ENCODE assay signal across 8 cellular contexts in genomic region chr15:56918046-56918906, GRCh38. TPM values are rescaled to one million over a fixed set of nuclear protein-coding genes. Genes with fewer than 3 reads are reported as not detected.
A peak's percentile ranks its signal among the peaks of the same experiment; 100 is the strongest.
DNase-seq lines count a peak whose midpoint lies in the region; ATAC-seq and TF ChIP-seq lines count a peak whose summit lies in the region.

Gene TCF12, plus strand, starts transcription at chr15:56918644. Its CDS starts 1,270 bp downstream, at chr15:56919914.

- H3K27me3 Mint-ChIP-seq in activated naive CD8-positive, alpha-beta T cell treated with anti-CD3 and anti-CD28 coated beads, Interleukin-2, amount 50 U/mL, for 24 hours, result no peaks in the 10 kb centered on the region
- H3K27me3 Mint-ChIP-seq in type B pancreatic cell, result no peaks in the 10 kb centered on the region

- intact Hi-C loops in cardiac septum (cut with DNase I), result loop anchor here (1.0 to 10.0 kb wide), 5 partner anchors 31 to 387 kb away; partner anchors contain the start of gene ZNF280D

- TF ChIP-seq CTCF in GM12873 (IDR thresholded peaks at IDR 0.05; ENCODE audit: insufficient read depth, low read depth, low read length, missing control alignments) (peak; percentile 53), type B pancreatic cell (conservative IDR thresholded peaks at IDR 0.05) (peak; percentile 47)

- H3K36me3 Mint-ChIP-seq in activated naive CD8-positive, alpha-beta T cell treated with anti-CD3 and anti-CD28 coated beads, Interleukin-2, amount 50 U/mL, for 24 hours (ENCODE audit: low read depth), result peaks cover 23% of the 10 kb centered on the region
- peaks cover 28% of the 10 kb centered on the region for H3K36me3 Mint-ChIP-seq in type B pancreatic cell

- H3K4me3 Mint-ChIP-seq in activated naive CD8-positive, alpha-beta T cell treated with anti-CD3 and anti-CD28 coated beads, Interleukin-2, amount 50 U/mL, for 24 hours, result peak within 1 kb of the TSS; percentile 93
- peak within 1 kb of the TSS; percentile 94 for H3K4me3 Mint-ChIP-seq in type B pancreatic cell

- peak; percentile 85 for ATAC-seq in HG02759 (IDR thresholded peaks at IDR 0.05; ENCODE audit: unreplicated experiment)
- peak; percentile 90 for ATAC-seq in activated naive CD8-positive, alpha-beta T cell treated with anti-CD3 and anti-CD28 coated beads, Interleukin-2, amount 50 U/mL, for 24 hours

- peaks cover 41% of the 10 kb centered on the region for H3K4me1 Mint-ChIP-seq in activated naive CD8-positive, alpha-beta T cell treated with anti-CD3 and anti-CD28 coated beads, Interleukin-2, amount 50 U/mL, for 24 hours
- H3K4me1 Mint-ChIP-seq in type B pancreatic cell (ENCODE audit: unreplicated experiment), result peaks cover 17% of the 10 kb centered on the region

- peak within 1 kb of the TSS; percentile 64 for H3K27ac Mint-ChIP-seq in activated naive CD8-positive, alpha-beta T cell treated with anti-CD3 and anti-CD28 coated beads, Interleukin-2, amount 50 U/mL, for 24 hours
- H3K27ac Mint-ChIP-seq in type B pancreatic cell, result peak within 1 kb of the TSS; percentile 64

- H3K9me3 Mint-ChIP-seq in activated naive CD8-positive, alpha-beta T cell treated with anti-CD3 and anti-CD28 coated beads, Interleukin-2, amount 50 U/mL, for 24 hours, result peaks cover 4% of the 10 kb centered on the region
- peaks cover 5% of the 10 kb centered on the region for H3K9me3 Mint-ChIP-seq in type B pancreatic cell

- DNase-seq in NCI-H1417 (lab: John Stamatoyannopoulos, UW) (peak; percentile 89 to 98 (median 98)), SW 1271 (lab: John Stamatoyannopoulos, UW) (peak; percentile 86 to 95), cardiac septum (ENCODE audit: low spot score) (peak; percentile 95), pons (ENCODE audit: low spot score) (peak; percentile 87), type B pancreatic cell (ENCODE audit: extremely low spot score, unreplicated experiment) (peak; percentile 97)
- peak; percentile 92 for DNase-seq in activated naive CD8-positive, alpha-beta T cell treated with anti-CD3 and anti-CD28 coated beads, Interleukin-2, amount 50 U/mL, for 24 hours

RNA-seq across cellular contexts. Expression of gene TCF12, which starts in this region (rescaled TPM):
- total RNA-seq in cardiac septum (57.3 TPM), type B pancreatic cell (ENCODE audit: low replicate concordance) (74.9 and 153 TPM in 2 replicates)

Comparison
In these comparisons a context has a peak if more than half of its experiments do, and no peak if none do; other contexts are left out.
1. Peak in every context shown above with its lines: DNase-seq and ATAC-seq.